ENCODE assay signal across 9 cellular contexts in the genomic region with DNA sequence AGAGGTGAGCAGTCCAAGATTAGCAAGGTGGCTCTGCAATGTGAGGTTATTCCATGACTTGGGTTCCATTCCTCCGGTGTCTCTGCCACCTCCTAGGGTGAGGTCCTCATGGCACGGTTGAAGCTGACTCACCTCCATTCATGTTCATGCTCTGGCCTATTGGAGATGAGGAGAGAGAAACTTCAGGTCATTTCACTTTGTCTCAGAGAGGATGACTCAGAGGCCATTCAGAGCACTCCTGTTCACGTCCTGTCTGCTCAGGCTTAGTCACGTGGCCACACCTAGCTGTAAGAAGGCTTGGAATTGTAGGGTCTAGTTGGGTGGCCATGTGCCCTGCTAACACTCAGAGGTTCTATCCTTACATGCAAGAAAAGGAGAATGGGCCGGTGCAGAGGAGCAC.
DNase-seq lines count a peak whose midpoint lies in the region; FAIRE-seq and TF ChIP-seq lines count a peak whose summit lies in the region.
"Had no signal": no experiment of that assay in that cellular context is flagged by ENCODE, and none has a peak within 500 bp of the region (broad histone marks: within the 10 kb centered on the region; RNA-seq: fewer than 3 reads in every experiment).

No MANE protein-coding gene starts in this region.

- H3K27me3 ChIP-seq in WERI-Rb-1 (ENCODE audit: insufficient read depth, low read depth, severe bottlenecking), result no peaks in the 10 kb centered on the region

- DNase-seq in AG10803 (ENCODE audit: low read depth) (peak; percentile 23), HCEC 1CT (peak; percentile 65), T1000 (lab: John Stamatoyannopoulos, UW) (peak; percentile 40), islet precursor cell (peak; percentile 95), NCI-H2081 treated with DMSO at 0.1 percent for 48 hours (lab: John Stamatoyannopoulos, UW) (no peak), NCI-H748 treated with DMSO at 0.1 percent for 48 hours (lab: John Stamatoyannopoulos, UW) (no peak), WERI-Rb-1 (no peak), GM19239 (ENCODE audit: insufficient read length, low spot score) (no peak)
- DNase-seq: stimulated activated CD4-positive, alpha-beta T cell treated with anti-CD3 and anti-CD28 coated beads, Interleukin-4, amount 100 ng/mL, for 4 hours had no signal

- no peaks in the 10 kb centered on the region for H3K36me3 ChIP-seq in WERI-Rb-1

- TF ChIP-seq CTCF in AG10803 (conservative IDR thresholded peaks at IDR 0.05; ENCODE audit: low read length) (no peak), WERI-Rb-1 (IDR thresholded peaks at IDR 0.05; ENCODE audit: low read depth, low read length) (no peak)

- FAIRE-seq in GM19239 (lab: Jason Lieb, UNC), result no peak

- H3K27ac ChIP-seq in WERI-Rb-1, result no peak overlapping the region

- peaks cover 5% of the 10 kb centered on the region for H3K9me3 ChIP-seq in WERI-Rb-1 (ENCODE audit: severe bottlenecking)

- H3K4me3 ChIP-seq in AG10803 (ENCODE audit: low read length) (no peak overlapping the region), WERI-Rb-1 (ENCODE audit: low read depth, low read length) (no peak overlapping the region)

Comparison
In these comparisons a context has a peak if more than half of its experiments do, and no peak if none do; other contexts are left out.
1. DNase-seq: peak in AG10803 (single experiment), HCEC 1CT (single experiment), T1000 (single experiment) and islet precursor cell (single experiment); none in NCI-H2081 treated with DMSO at 0.1 percent for 48 hours (single experiment), NCI-H748 treated with DMSO at 0.1 percent for 48 hours (single experiment), WERI-Rb-1 (single experiment) and GM19239 (single experiment).